ENCODE assay signal across 8 cellular contexts in the genomic region with DNA sequence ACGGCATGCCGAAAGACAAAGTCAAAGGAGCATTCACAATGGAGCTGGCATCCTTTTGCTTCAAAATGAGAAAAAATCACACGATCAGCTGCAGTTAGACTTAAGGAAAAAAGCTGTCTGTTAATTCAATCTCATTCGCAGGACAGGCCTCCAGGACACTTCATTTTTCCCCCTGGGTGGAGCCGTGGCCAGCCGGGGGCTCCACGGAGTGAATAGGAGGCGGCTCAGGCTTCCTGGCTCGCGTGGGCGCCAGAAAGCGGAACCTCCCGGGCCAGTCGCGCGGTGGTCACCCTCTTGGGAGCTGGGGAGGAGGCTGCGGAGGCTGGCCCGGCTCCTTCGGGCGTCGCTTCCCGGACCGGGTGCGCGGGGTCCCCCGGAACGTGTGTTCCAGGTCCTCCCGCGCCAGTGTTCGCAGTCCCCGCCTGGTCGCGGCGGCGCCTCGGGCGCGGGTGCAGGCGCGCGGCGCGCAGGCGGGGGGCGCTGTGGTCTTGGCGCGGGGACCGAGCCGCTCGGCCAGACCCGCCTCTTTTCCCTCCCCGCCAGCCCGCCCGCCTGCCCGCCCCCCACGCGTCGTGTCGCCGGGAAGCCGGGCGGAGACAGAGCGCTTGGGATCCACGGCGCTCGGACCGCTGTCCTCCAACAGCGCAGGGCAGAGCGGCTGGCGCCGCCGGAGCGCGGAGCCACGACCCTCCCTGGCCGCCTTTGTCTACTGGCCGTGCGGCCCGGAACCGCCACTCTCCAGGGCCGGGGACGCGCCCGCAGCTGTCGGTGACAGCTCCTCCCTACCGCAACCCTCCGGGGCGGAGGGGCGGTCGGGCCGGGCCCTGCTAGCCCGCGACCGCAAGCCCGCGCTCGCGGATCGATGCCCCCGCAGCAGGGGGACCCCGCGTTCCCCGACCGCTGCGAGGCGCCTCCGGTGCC. TPM values are rescaled to one million over a fixed set of nuclear protein-coding genes. Genes with fewer than 3 reads are reported as not detected.
DNase-seq lines count a peak whose midpoint lies in the region; ATAC-seq and TF ChIP-seq lines count a peak whose summit lies in the region.

A gene (plus strand): TSS at position 599 of the 921 bp plus-strand sequence. CDS start 264 bp downstream, at position 863.

- peak in 13 of 14 donors; percentile 15 to 92 (median 84) for DNase-seq in C1 segment of cervical spinal cord (lab: John Stamatoyannopoulos, UW)
- peak; percentile 67 for DNase-seq in GM23338 (ENCODE audit: low spot score)
- DNase-seq in NCI-H2107 treated with DMSO at 0.1 percent for 48 hours (lab: John Stamatoyannopoulos, UW; ENCODE audit: unreplicated experiment), result peak; percentile 36
- peak; percentile 82 for DNase-seq in activated CD4-positive, alpha-beta T cell treated with anti-CD3 and anti-CD28 coated beads for 36 hours
- peak; percentile 27 to 47 for DNase-seq in stimulated activated CD4-positive, alpha-beta T cell treated with anti-CD3 and anti-CD28 coated beads, Interleukin-1b, Interleukin-23, amount 100 ng/mL, for 1 hour (ENCODE audit: low read depth in 2 of 2)

- peak within 1 kb of the TSS; percentile 94 for H3K4me2 ChIP-seq in GM23338

- CTCF ChIA-PET in activated CD4-positive, alpha-beta T cell treated with anti-CD3 and anti-CD28 coated beads for 36 hours (lab: Charles Lee), result interaction anchor here (0.5 to 2.7 kb wide), 16 partner anchors 10 to 516 kb away, joined by 3 to 24 read pairs (median 3); no protein-coding TSS in a partner anchor

- H3K27ac Mint-ChIP-seq in GM23338, result no peak within 1 kb of the TSS
- no peak within 1 kb of the TSS for H3K27ac Mint-ChIP-seq in activated CD4-positive, alpha-beta T cell treated with anti-CD3 and anti-CD28 coated beads for 36 hours

- peak; percentile 31 to 59; a peak in 3 of 4 replicates for TF ChIP-seq CTCF in GM23338 (conservative IDR thresholded peaks at IDR 0.05; ENCODE audit: low read depth in 2 of 2)

- H2AFZ ChIP-seq in GM23338, result peak within 1 kb of the TSS; percentile 100

- H3K36me3 Mint-ChIP-seq in GM23338 (ENCODE audit: low read depth), result peaks cover 4% of the 10 kb centered on the region; the same call in 2 of the 3 replicates
- no peaks in the 10 kb centered on the region for H3K36me3 Mint-ChIP-seq in activated CD4-positive, alpha-beta T cell treated with anti-CD3 and anti-CD28 coated beads for 36 hours (ENCODE audit: low read depth)

- no peaks in the 10 kb centered on the region for H3K79me2 ChIP-seq in GM23338 (replicated peaks; ENCODE audit: insufficient read depth)

- H3K4me1 Mint-ChIP-seq in GM23338, result peaks cover 11% of the 10 kb centered on the region; the same call in 2 of the 3 replicates
- H3K4me1 Mint-ChIP-seq in activated CD4-positive, alpha-beta T cell treated with anti-CD3 and anti-CD28 coated beads for 36 hours, result peaks cover 8% of the 10 kb centered on the region

- POLR2A ChIA-PET in activated CD4-positive, alpha-beta T cell treated with anti-CD3 and anti-CD28 coated beads for 36 hours (lab: Charles Lee), result no interaction called here

- H3K27ac ChIP-seq in GM23338 (ENCODE audit: low read depth) (no peak within 1 kb of the TSS), cingulate gyrus (ENCODE audit: low read depth, low read length) (peak within 1 kb of the TSS; percentile 95), layer of hippocampus (ENCODE audit: low read depth, low read length) (peak within 1 kb of the TSS; percentile 99)

- intact Hi-C loops in activated CD4-positive, alpha-beta T cell treated with anti-CD3 and anti-CD28 coated beads for 36 hours (cut with DNase I, micrococcal nuclease), result loop anchor here (1.0 to 10.0 kb wide), 6 partner anchors 57 to 492 kb away; no protein-coding TSS in a partner anchor

- ATAC-seq in GM23338 (peak; percentile 81), GM21390 (IDR thresholded peaks at IDR 0.05; ENCODE audit: unreplicated experiment) (no peak)
- ATAC-seq in activated CD4-positive, alpha-beta T cell treated with anti-CD3 and anti-CD28 coated beads for 36 hours, result peak; percentile 88

- peak within 1 kb of the TSS; percentile 73 for H3K4me3 ChIP-seq in GM23338

- no peaks in the 10 kb centered on the region for H3K36me3 ChIP-seq in GM23338 (ENCODE audit: insufficient read depth)

- peak within 1 kb of the TSS; percentile 81 for H3K4me3 Mint-ChIP-seq in GM23338
- peak within 1 kb of the TSS; percentile 70 for H3K4me3 Mint-ChIP-seq in activated CD4-positive, alpha-beta T cell treated with anti-CD3 and anti-CD28 coated beads for 36 hours

- no peaks in the 10 kb centered on the region; the same call in 1 of the 2 replicates for H3F3A ChIP-seq in GM23338 (replicated peaks; ENCODE audit: low read depth)

- H3K9me3 Mint-ChIP-seq in GM23338, result no peaks in the 10 kb centered on the region; the same call in 2 of the 3 replicates
- H3K9me3 Mint-ChIP-seq in activated CD4-positive, alpha-beta T cell treated with anti-CD3 and anti-CD28 coated beads for 36 hours (ENCODE audit: low read depth), result no peaks in the 10 kb centered on the region

- H3K4me1 ChIP-seq in GM23338 (ENCODE audit: insufficient read depth), result peaks cover 14% of the 10 kb centered on the region

- no peaks in the 10 kb centered on the region for H4K20me1 ChIP-seq in GM23338 (replicated peaks; ENCODE audit: insufficient read depth)

- H3K27me3 Mint-ChIP-seq in GM23338 (ENCODE audit: insufficient read depth, low read depth, poor library complexity), result peaks cover 23% of the 10 kb centered on the region
- peaks cover 10% of the 10 kb centered on the region for H3K27me3 Mint-ChIP-seq in activated CD4-positive, alpha-beta T cell treated with anti-CD3 and anti-CD28 coated beads for 36 hours

- H3K27me3 ChIP-seq in GM23338 (ENCODE audit: insufficient read depth) (peaks cover 56% of the 10 kb centered on the region), layer of hippocampus (ENCODE audit: control insufficient read depth, insufficient read depth, low read length) (no peaks in the 10 kb centered on the region)

- no peaks in the 10 kb centered on the region for H3K9me2 ChIP-seq in GM23338 (ENCODE audit: insufficient read depth)

TF ChIP-seq in GM23338, 12 proteins besides CTCF, POLR2A, EP300 and RAD21:
- TF ChIP-seq, protein P1, sequence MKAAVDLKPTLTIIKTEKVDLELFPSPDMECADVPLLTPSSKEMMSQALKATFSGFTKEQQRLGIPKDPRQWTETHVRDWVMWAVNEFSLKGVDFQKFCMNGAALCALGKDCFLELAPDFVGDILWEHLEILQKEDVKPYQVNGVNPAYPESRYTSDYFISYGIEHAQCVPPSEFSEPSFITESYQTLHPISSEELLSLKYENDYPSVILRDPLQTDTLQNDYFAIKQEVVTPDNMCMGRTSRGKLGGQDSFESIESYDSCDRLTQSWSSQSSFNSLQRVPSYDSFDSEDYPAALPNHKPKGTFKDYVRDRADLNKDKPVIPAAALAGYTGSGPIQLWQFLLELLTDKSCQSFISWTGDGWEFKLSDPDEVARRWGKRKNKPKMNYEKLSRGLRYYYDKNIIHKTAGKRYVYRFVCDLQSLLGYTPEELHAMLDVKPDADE (IDR thresholded peaks at IDR 0.05), result no peak
- TF ChIP-seq JUNB (IDR thresholded peaks at IDR 0.05; ENCODE audit: unreplicated experiment) (no peak), EZH2 (IDR thresholded peaks at IDR 0.05; ENCODE audit: low read depth, unreplicated experiment) (peak; percentile 34), CREB1 (CRISPR knock-in tag; IDR thresholded peaks at IDR 0.05; ENCODE audit: low read depth) (no peak), ZNF331 (CRISPR knock-in tag; IDR thresholded peaks at IDR 0.05; ENCODE audit: low read depth) (no peak), POLR2AphosphoS5 (IDR thresholded peaks at IDR 0.05; ENCODE audit: low read depth) (no peak)
TF ChIP-seq in GM23338: peak in this region for 1.

RNA-seq across cellular contexts. Expression of the gene that starts here (rescaled TPM):
- 3.7 and 4.4 TPM in 2 replicates for total RNA-seq in GM23338 (2014; rRNA removed; shearing (Covaris generic))
- polyA plus RNA-seq in GM23338 (2016; fragmentation: Nextera tagmentation; extraction: Ambion mirVana), result 0.64 and 0.95 TPM in 2 replicates
- total RNA-seq in activated CD4-positive, alpha-beta T cell treated with anti-CD3 and anti-CD28 coated beads for 36 hours, result 1 to 10 TPM; 1.2 TPM
